10 cellular contexts compared by ENCODE assay signal in the genomic region with DNA sequence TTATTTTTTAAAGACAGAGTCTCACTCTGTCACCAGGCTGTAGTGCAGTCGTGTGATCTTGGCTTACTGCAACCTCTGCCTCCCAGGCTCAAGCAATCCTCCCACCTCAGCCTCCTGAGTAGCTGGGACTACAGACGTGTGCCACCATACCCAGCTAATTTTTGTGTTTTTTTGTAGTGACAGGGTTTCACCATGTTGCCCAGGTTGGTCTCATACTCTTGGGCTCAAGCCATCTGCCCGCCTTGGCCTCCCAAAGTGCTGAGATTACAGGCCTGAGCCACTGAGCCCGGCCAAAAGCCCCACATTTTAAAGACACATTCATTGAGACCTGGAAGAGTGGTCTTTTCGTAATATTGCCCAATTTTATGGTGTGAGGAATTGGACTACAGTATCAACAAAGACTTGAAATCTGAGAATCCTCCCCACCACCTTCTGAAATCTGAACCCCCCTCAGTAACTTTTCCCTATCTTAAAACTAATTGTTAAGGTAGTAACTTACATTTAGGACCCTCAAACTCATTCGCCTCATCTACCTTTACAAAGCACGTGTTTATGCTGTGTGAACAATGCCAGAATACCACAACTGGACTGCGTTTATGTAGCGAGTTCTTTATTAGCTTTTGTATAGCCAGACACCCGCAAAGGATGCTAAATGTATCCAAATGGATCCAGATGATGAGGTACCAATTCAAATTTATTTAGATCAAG. TPM values are rescaled to one million over a fixed set of nuclear protein-coding genes. Genes with fewer than 3 reads are reported as not detected.
DNase-seq lines count a peak whose midpoint lies in the region; ATAC-seq and TF ChIP-seq lines count a peak whose summit lies in the region.
"Had no signal": no experiment of that assay in that cellular context is flagged by ENCODE, and none has a peak within 500 bp of the region (broad histone marks: within the 10 kb centered on the region; RNA-seq: fewer than 3 reads in every experiment).

No MANE protein-coding gene starts in this region.

- H3K4me3 Mint-ChIP-seq in nephron = peak overlapping the region; percentile 70 to 85 (median 75)
- no peak overlapping the region for H3K4me3 Mint-ChIP-seq in endothelial cell (ENCODE audit: unreplicated experiment)
- H3K4me3 Mint-ChIP-seq: dendritic cell treated with granulocyte-macrophage colony-stimulating factor and Interleukin-4, amounts not matched to agents 40 ng/mL and 50 ng/mL, for 4 days had no signal

- H3K9me3 Mint-ChIP-seq in nephron = no peaks in the 10 kb centered on the region
- H3K9me3 Mint-ChIP-seq in endothelial cell (ENCODE audit: unreplicated experiment) = no peaks in the 10 kb centered on the region
- H3K9me3 Mint-ChIP-seq: dendritic cell treated with granulocyte-macrophage colony-stimulating factor and Interleukin-4, amounts not matched to agents 40 ng/mL and 50 ng/mL, for 4 days had no signal

- H3K27ac ChIP-seq in RWPE2 (ENCODE audit: poor library complexity, severe bottlenecking) (peak overlapping the region; percentile 99), esophagus muscularis mucosa (replicated peaks in 1 of 4) (peak overlapping the region; percentile 90 to 98 (median 95)), upper lobe of left lung (peak overlapping the region; percentile 9 to 97 (median 62))

- H3K9me3 ChIP-seq in RWPE2 (ENCODE audit: severe bottlenecking) = no peaks in the 10 kb centered on the region
- H3K9me3 ChIP-seq in esophagus muscularis mucosa = no peaks in the 10 kb centered on the region
- H3K9me3 ChIP-seq in upper lobe of left lung = no peaks in the 10 kb centered on the region

- no peak for DNase-seq in RWPE2 (ENCODE audit: low spot score)
- DNase-seq in esophagus muscularis mucosa (ENCODE audit: extremely low spot score) = no peak
- no peak for DNase-seq in upper lobe of left lung
- no peak for DNase-seq in endothelial cell (ENCODE audit: low spot score)
- no peak for DNase-seq in HuH-7.5 (ENCODE audit: low spot score)
- DNase-seq: NCI-H1092; stimulated activated CD4-positive, alpha-beta T cell treated with anti-CD3 and anti-CD28 coated beads, Interleukin-4, amount 100 ng/mL, for 1 hour had no signal

- TF ChIP-seq EP300 in esophagus muscularis mucosa (IDR thresholded peaks at IDR 0.05) = no peak
- TF ChIP-seq EP300 in upper lobe of left lung (IDR thresholded peaks at IDR 0.05) = no peak

- TF ChIP-seq POLR2A in esophagus muscularis mucosa (IDR thresholded peaks at IDR 0.05; ENCODE audit: low read depth) = no peak
- peak in 1 of 4 donors; percentile 11 for TF ChIP-seq POLR2A in upper lobe of left lung (IDR thresholded peaks at IDR 0.05)

- ATAC-seq in RWPE2 (ENCODE audit: low read depth) (no peak), upper lobe of left lung (ENCODE audit: low FRiP score in 2 of 2) (no peak), HG03097 (IDR thresholded peaks at IDR 0.05; ENCODE audit: low FRiP score, unreplicated experiment) (no peak)

- TF ChIP-seq CTCF in RWPE2 (IDR thresholded peaks at IDR 0.05; ENCODE audit: poor library complexity, severe bottlenecking) = no peak
- TF ChIP-seq CTCF in esophagus muscularis mucosa (IDR thresholded peaks at IDR 0.05) = no peak
- no peak for TF ChIP-seq CTCF in nephron (IDR thresholded peaks at IDR 0.05; ENCODE audit: unreplicated experiment in 3 of 3)
- TF ChIP-seq CTCF in upper lobe of left lung (IDR thresholded peaks at IDR 0.05) = no peak
- no peak for TF ChIP-seq CTCF in endothelial cell (IDR thresholded peaks at IDR 0.05; ENCODE audit: unreplicated experiment)

- peak overlapping the region; percentile 91 for H3K4me3 ChIP-seq in RWPE2 (ENCODE audit: severe bottlenecking)
- peak overlapping the region; percentile 89 to 97 (median 92) for H3K4me3 ChIP-seq in esophagus muscularis mucosa
- H3K4me3 ChIP-seq in upper lobe of left lung = peak overlapping the region in 3 of 4 donors; percentile 81 to 91 (median 86)

- H3K27me3 ChIP-seq in RWPE2 (ENCODE audit: insufficient read depth, poor library complexity, severe bottlenecking) (no peaks in the 10 kb centered on the region), esophagus muscularis mucosa (no peaks in the 10 kb centered on the region), upper lobe of left lung (no peaks in the 10 kb centered on the region)

- H3K36me3 ChIP-seq in RWPE2 (ENCODE audit: low read depth) = peaks cover 71% of the 10 kb centered on the region
- no peaks in the 10 kb centered on the region for H3K36me3 ChIP-seq in esophagus muscularis mucosa
- no peaks in the 10 kb centered on the region for H3K36me3 ChIP-seq in upper lobe of left lung

- H3K4me1 ChIP-seq in RWPE2 (ENCODE audit: insufficient read depth, poor library complexity, severe bottlenecking) = peaks cover 47% of the 10 kb centered on the region
- H3K4me1 ChIP-seq in esophagus muscularis mucosa = peaks cover 45 to 73% (median 69%) of the 10 kb centered on the region in 4 donors
- H3K4me1 ChIP-seq in upper lobe of left lung = peaks cover 29 to 75% (median 54%) of the 10 kb centered on the region in 4 donors

- H3K27ac Mint-ChIP-seq in nephron (peak overlapping the region in 1 of 3 experiments; percentile 14), endothelial cell (ENCODE audit: unreplicated experiment) (no peak overlapping the region)
- H3K27ac Mint-ChIP-seq: dendritic cell treated with granulocyte-macrophage colony-stimulating factor and Interleukin-4, amounts not matched to agents 40 ng/mL and 50 ng/mL, for 4 days had no signal

- H3K36me3 Mint-ChIP-seq in nephron (ENCODE audit: low read depth) (no peaks in the 10 kb centered on the region), endothelial cell (ENCODE audit: low read depth, unreplicated experiment) (peaks cover 9% of the 10 kb centered on the region)

- intact Hi-C loops in esophagus muscularis mucosa (cut with DNase I) = no loop called here

- 70% methylated on average over 10 of the region's 10 CpGs for WGBS in esophagus muscularis mucosa
- WGBS in upper lobe of left lung, 2 donors = 68 to 69% methylated on average over 10 of the region's 10 CpGs

- no peaks in the 10 kb centered on the region for H3K27me3 Mint-ChIP-seq in nephron (ENCODE audit: low read depth)
- H3K27me3 Mint-ChIP-seq in endothelial cell (ENCODE audit: unreplicated experiment) = peaks cover 6% of the 10 kb centered on the region

- H3K4me1 Mint-ChIP-seq in nephron (peaks cover 44% of the 10 kb centered on the region), endothelial cell (ENCODE audit: unreplicated experiment) (peaks cover 55% of the 10 kb centered on the region)

RNA-seq across cellular contexts. Expression of gene ERRFI1, which starts 2.7 kb away (rescaled TPM):
- 100 to 1,000 TPM; 308 to 587 (median 435) TPM for total RNA-seq in esophagus muscularis mucosa
- 100 to 1,000 TPM in 1 of 6 donors, 10 to 100 TPM in 5; 30.4 to 164 (median 84.6) TPM for total RNA-seq in upper lobe of left lung
- 16.5 TPM for total RNA-seq in endothelial cell (ENCODE audit: unreplicated experiment)
